Comparison of ENCODE assay signal across 1 cellular context in genomic region chr5:92942762-92943161, GRCh38.
TF ChIP-seq lines count a peak whose summit lies in the region.

No MANE protein-coding gene starts in this region.

TF ChIP-seq in HepG2, 621 proteins besides CTCF, POLR2A, EP300 and RAD21 (continued from another document and continues in another):
- no peak for TF ChIP-seq THAP7 (CRISPR knock-in tag; IDR thresholded peaks at IDR 0.05)
- no peak for TF ChIP-seq KDM2A (CRISPR knock-in tag; IDR thresholded peaks at IDR 0.05; ENCODE audit: borderline replicate concordance, low read depth)
- peak; percentile 90; the same call in 1 of the 2 replicates for TF ChIP-seq FOXJ3 (CRISPR knock-in tag; IDR thresholded peaks at IDR 0.05; ENCODE audit: borderline replicate concordance)
- no peak for TF ChIP-seq FOSL1 (CRISPR knock-in tag; IDR thresholded peaks at IDR 0.05; ENCODE audit: borderline replicate concordance)
- no peak for TF ChIP-seq ZNF138 (CRISPR knock-in tag; IDR thresholded peaks at IDR 0.05; ENCODE audit: low read depth)
- no peak for TF ChIP-seq HHEX (CRISPR knock-in tag; IDR thresholded peaks at IDR 0.05)
- no peak for TF ChIP-seq CERS6 (CRISPR knock-in tag; IDR thresholded peaks at IDR 0.05)
- TF ChIP-seq BRCA1 (CRISPR knock-in tag; IDR thresholded peaks at IDR 0.05) = no peak
- TF ChIP-seq ZNF597 (CRISPR knock-in tag; IDR thresholded peaks at IDR 0.05) = no peak
- TF ChIP-seq SMAD1 (CRISPR knock-in tag; IDR thresholded peaks at IDR 0.05; ENCODE audit: borderline replicate concordance, low read depth) = no peak
- no peak for TF ChIP-seq TBX2 (CRISPR knock-in tag; IDR thresholded peaks at IDR 0.05; ENCODE audit: borderline replicate concordance)
- peak; percentile 72; the same call in 1 of the 2 replicates for TF ChIP-seq ZNF12 (CRISPR knock-in tag; IDR thresholded peaks at IDR 0.05)
- TF ChIP-seq IRX3 (CRISPR knock-in tag; IDR thresholded peaks at IDR 0.05; ENCODE audit: borderline replicate concordance, low read depth) = no peak
- TF ChIP-seq ZNF333 (CRISPR knock-in tag; IDR thresholded peaks at IDR 0.05; ENCODE audit: borderline replicate concordance) = no peak
- no peak for TF ChIP-seq RNF219 (CRISPR knock-in tag; IDR thresholded peaks at IDR 0.05)
- TF ChIP-seq HBP1 (CRISPR knock-in tag; IDR thresholded peaks at IDR 0.05; ENCODE audit: low read depth) = no peak
- peak; percentile 42 for TF ChIP-seq THAP11 (CRISPR knock-in tag; IDR thresholded peaks at IDR 0.05)
- TF ChIP-seq ZNF513 (CRISPR knock-in tag; conservative IDR thresholded peaks at IDR 0.05) = no peak
- TF ChIP-seq HNF4A (CRISPR knock-in tag; IDR thresholded peaks at IDR 0.05) = peak; percentile 18; the same call in 1 of the 2 replicates
- TF ChIP-seq REL (CRISPR knock-in tag; conservative IDR thresholded peaks at IDR 0.05) = no peak
- TF ChIP-seq ATF5 (CRISPR knock-in tag; IDR thresholded peaks at IDR 0.05; ENCODE audit: low read depth) = no peak
- peak; percentile 84 for TF ChIP-seq BCL6 (CRISPR knock-in tag; IDR thresholded peaks at IDR 0.05)
- no peak for TF ChIP-seq ZNF800 (CRISPR knock-in tag; IDR thresholded peaks at IDR 0.05)
- no peak for TF ChIP-seq TCF7 (IDR thresholded peaks at IDR 0.05; ENCODE audit: low read depth)
- no peak for TF ChIP-seq ZNF205 (CRISPR knock-in tag; IDR thresholded peaks at IDR 0.05)
- no peak for TF ChIP-seq ATAD3A (CRISPR knock-in tag; IDR thresholded peaks at IDR 0.05)
- no peak for TF ChIP-seq ZNF841 (CRISPR knock-in tag; IDR thresholded peaks at IDR 0.05; ENCODE audit: borderline replicate concordance)
- no peak for TF ChIP-seq PRMT3 (CRISPR knock-in tag; IDR thresholded peaks at IDR 0.05; ENCODE audit: borderline replicate concordance, low read depth)
- TF ChIP-seq ISL2 (CRISPR knock-in tag; IDR thresholded peaks at IDR 0.05) = peak; percentile 86
- TF ChIP-seq ZNF432 (CRISPR knock-in tag; IDR thresholded peaks at IDR 0.05; ENCODE audit: borderline replicate concordance) = no peak
- TF ChIP-seq ELK4 (CRISPR knock-in tag; IDR thresholded peaks at IDR 0.05; ENCODE audit: borderline replicate concordance) = no peak
- no peak for TF ChIP-seq ZNF547 (CRISPR knock-in tag; IDR thresholded peaks at IDR 0.05)
- no peak for TF ChIP-seq ZNF512 (CRISPR knock-in tag; IDR thresholded peaks at IDR 0.05)
- TF ChIP-seq ZBTB49 (CRISPR knock-in tag; IDR thresholded peaks at IDR 0.05; ENCODE audit: borderline replicate concordance) = no peak
- TF ChIP-seq ZNF777 (CRISPR knock-in tag; IDR thresholded peaks at IDR 0.05) = no peak
- no peak for TF ChIP-seq RCOR2 (CRISPR knock-in tag; IDR thresholded peaks at IDR 0.05)
- 0 out of 2 replicates have a peak, but pooled peaks have one; percentile 25 for TF ChIP-seq SMAD3 (CRISPR knock-in tag; IDR thresholded peaks at IDR 0.05)
- no peak for TF ChIP-seq ZNF768 (CRISPR knock-in tag; IDR thresholded peaks at IDR 0.05)
- no peak for TF ChIP-seq FLYWCH1 (CRISPR knock-in tag; IDR thresholded peaks at IDR 0.05)
- no peak for TF ChIP-seq RFXANK (CRISPR knock-in tag; IDR thresholded peaks at IDR 0.05)
- TF ChIP-seq MZF1 (CRISPR knock-in tag; IDR thresholded peaks at IDR 0.05; ENCODE audit: borderline replicate concordance) = no peak
- no peak for TF ChIP-seq EED (CRISPR knock-in tag; IDR thresholded peaks at IDR 0.05)
- no peak for TF ChIP-seq HMG20B (CRISPR knock-in tag; conservative IDR thresholded peaks at IDR 0.05)
- TF ChIP-seq ZNF639 (CRISPR knock-in tag; conservative IDR thresholded peaks at IDR 0.05) = no peak
- TF ChIP-seq TGIF2 (CRISPR knock-in tag; IDR thresholded peaks at IDR 0.05) = no peak
- no peak for TF ChIP-seq KLF9 (CRISPR knock-in tag; IDR thresholded peaks at IDR 0.05; ENCODE audit: low read depth)
- TF ChIP-seq ZNF296 (CRISPR knock-in tag; conservative IDR thresholded peaks at IDR 0.05) = no peak
- no peak for TF ChIP-seq STAG1 (CRISPR knock-in tag; IDR thresholded peaks at IDR 0.05)
- TF ChIP-seq ZNF329 (CRISPR knock-in tag; IDR thresholded peaks at IDR 0.05; ENCODE audit: low read depth) = no peak
- TF ChIP-seq PHB2 (IDR thresholded peaks at IDR 0.05; ENCODE audit: partially characterized antibody) = no peak
- no peak for TF ChIP-seq ELF1 (CRISPR knock-in tag; IDR thresholded peaks at IDR 0.05)
- TF ChIP-seq JUND (CRISPR knock-in tag; IDR thresholded peaks at IDR 0.05) = no peak
- peak; percentile 81 for TF ChIP-seq KAT2B (IDR thresholded peaks at IDR 0.05; ENCODE audit: borderline replicate concordance, low read depth, low read length)
- TF ChIP-seq RXRB (CRISPR knock-in tag; IDR thresholded peaks at IDR 0.05; ENCODE audit: borderline replicate concordance) = peak; percentile 78
